Comparison of ENCODE assay signal across 14 cellular contexts in genomic region chr1:67171978-67172377, GRCh38. TPM values are rescaled to one million over a fixed set of nuclear protein-coding genes. Genes with fewer than 3 reads are reported as not detected.
DNase-seq lines count a peak whose midpoint lies in the region; ATAC-seq lines count a peak whose summit lies in the region.
"Had no signal": no experiment of that assay in that cellular context is flagged by ENCODE, and none has a peak within 500 bp of the region (broad histone marks: within the 10 kb centered on the region; RNA-seq: fewer than 3 reads in every experiment).

No MANE protein-coding gene starts in this region.

- H3K4me1 Mint-ChIP-seq in activated T-cell treated with anti-CD3 and anti-CD28 coated beads, Interleukin-2, amount 50 U/mL, for 4 hours (ENCODE audit: low read depth): peaks cover 62% of the 10 kb centered on the region
- H3K4me1 Mint-ChIP-seq in activated naive CD8-positive, alpha-beta T cell treated with anti-CD3 and anti-CD28 coated beads for 36 hours: peaks cover 57% of the 10 kb centered on the region

- no peak for DNase-seq in activated T-cell treated with anti-CD3 and anti-CD28 coated beads, Interleukin-2, amount 50 U/mL, for 4 hours
- no peak for DNase-seq in activated T-cell treated with anti-CD3 and anti-CD28 coated beads, Interleukin-2, amount 50 U/mL, for 1 hour
- no peak for DNase-seq in activated naive CD8-positive, alpha-beta T cell treated with anti-CD3 and anti-CD28 coated beads for 36 hours
- no peak for DNase-seq in stimulated activated naive CD8-positive, alpha-beta T cell treated with anti-CD3 and anti-CD28 coated beads, Interleukin-15, Interleukin-2, amounts not matched to agents 100 U/mL and 50 U/mL, for 24 hours
- DNase-seq in posterior vena cava (ENCODE audit: low spot score) (no peak), retina (no peak), DMS 273 treated with DMSO at 0.1 percent for 48 hours (lab: John Stamatoyannopoulos, UW) (no peak)
- DNase-seq: mesenchymal stem cell; NCI-H2081 treated with DMSO at 0.1 percent for 48 hours; stimulated activated naive CD4-positive, alpha-beta T cell treated with Interleukin-2 at 50 U/mL for 16 hours had no signal

- peak overlapping the region; percentile 96 for H3K27ac Mint-ChIP-seq in activated naive CD8-positive, alpha-beta T cell treated with anti-CD3 and anti-CD28 coated beads for 36 hours

- H3K36me3 Mint-ChIP-seq in activated T-cell treated with anti-CD3 and anti-CD28 coated beads, Interleukin-2, amount 50 U/mL, for 4 hours (ENCODE audit: insufficient read depth): peaks cover 5% of the 10 kb centered on the region
- peaks cover 14% of the 10 kb centered on the region for H3K36me3 Mint-ChIP-seq in activated naive CD8-positive, alpha-beta T cell treated with anti-CD3 and anti-CD28 coated beads for 36 hours

- peak overlapping the region; percentile 74 for H3K4me3 Mint-ChIP-seq in activated T-cell treated with anti-CD3 and anti-CD28 coated beads, Interleukin-2, amount 50 U/mL, for 4 hours
- peak overlapping the region; percentile 48 for H3K4me3 Mint-ChIP-seq in activated naive CD8-positive, alpha-beta T cell treated with anti-CD3 and anti-CD28 coated beads for 36 hours

- H3K9me3 Mint-ChIP-seq in activated T-cell treated with anti-CD3 and anti-CD28 coated beads, Interleukin-2, amount 50 U/mL, for 4 hours: peaks cover 3% of the 10 kb centered on the region
- peaks cover 5% of the 10 kb centered on the region for H3K9me3 Mint-ChIP-seq in activated naive CD8-positive, alpha-beta T cell treated with anti-CD3 and anti-CD28 coated beads for 36 hours

- intact Hi-C loops in posterior vena cava (cut with DNase I): no loop called here

- ATAC-seq in activated T-cell treated with anti-CD3 and anti-CD28 coated beads, Interleukin-2, amount 50 U/mL, for 4 hours: peak; percentile 61 to 65
- peak; percentile 55 for ATAC-seq in HG02884 (IDR thresholded peaks at IDR 0.05; ENCODE audit: unreplicated experiment)
- ATAC-seq in stimulated activated naive CD8-positive, alpha-beta T cell treated with anti-CD3 and anti-CD28 coated beads, Interleukin-15, Interleukin-2, amounts not matched to agents 100 U/mL and 50 U/mL, for 24 hours: peak; percentile 48
- ATAC-seq: gastroesophageal sphincter had no signal

- H3K27me3 Mint-ChIP-seq in activated T-cell treated with anti-CD3 and anti-CD28 coated beads, Interleukin-2, amount 50 U/mL, for 4 hours (ENCODE audit: low read depth): no peaks in the 10 kb centered on the region
- peaks cover 3% of the 10 kb centered on the region for H3K27me3 Mint-ChIP-seq in activated naive CD8-positive, alpha-beta T cell treated with anti-CD3 and anti-CD28 coated beads for 36 hours

RNA-seq across cellular contexts. Expression of gene IL23R, which starts 5.7 kb away (rescaled TPM):
- total RNA-seq in activated T-cell treated with anti-CD3 and anti-CD28 coated beads, Interleukin-2, amount 50 U/mL, for 4 hours: 10 to 100 TPM in 1 of 3 donors, 1 to 10 TPM in 2; 7.5 to 14.4 (median 8.6) TPM
- total RNA-seq in activated naive CD8-positive, alpha-beta T cell treated with anti-CD3 and anti-CD28 coated beads for 36 hours: under 1 TPM in 1 of 2 experiments, not detected in 1; 0.08 TPM
- total RNA-seq in posterior vena cava: not detected
- total RNA-seq: cerebellum, gastroesophageal sphincter had no signal

RNA-seq across cellular contexts. Expression of gene C1orf141, which starts 37.2 kb away (rescaled TPM):
- under 1 TPM in 2 of 3 donors, not detected in 1; 0.11 to 0.25 TPM for total RNA-seq in activated T-cell treated with anti-CD3 and anti-CD28 coated beads, Interleukin-2, amount 50 U/mL, for 4 hours
- total RNA-seq in activated naive CD8-positive, alpha-beta T cell treated with anti-CD3 and anti-CD28 coated beads for 36 hours: not detected
- total RNA-seq in posterior vena cava: not detected
- total RNA-seq: cerebellum, gastroesophageal sphincter, M059J had no signal

Comparison
In these comparisons a context has a peak if more than half of its experiments do, and no peak if none do; other contexts are left out.
1. RNA of gene IL23R, which starts 5.7 kb away (total RNA-seq): 7.5 to 14.4 TPM in activated T-cell treated with anti-CD3 and anti-CD28 coated beads, Interleukin-2, amount 50 U/mL, for 4 hours; 0.08 TPM in activated naive CD8-positive, alpha-beta T cell treated with anti-CD3 and anti-CD28 coated beads for 36 hours and not detected in posterior vena cava; every median in the first group is over 4 times any median in the second.
2. Peak in every context shown above with its lines, with median percentiles within 50 percentile points of each other: ATAC-seq.